ENCODE assay signal across 23 cellular contexts in genomic region chr1:60634106-60634505, GRCh38.
"Had no signal": no experiment of that assay in that cellular context is flagged by ENCODE, and none has a peak within 500 bp of the region (broad histone marks: within the 10 kb centered on the region; RNA-seq: fewer than 3 reads in every experiment).

No MANE protein-coding gene starts in this region.

- H3K4me3 Mint-ChIP-seq: immature natural killer cell, mesothelial cell of epicardium, naive B cell had no signal

- H3K36me3 Mint-ChIP-seq: immature natural killer cell, mesothelial cell of epicardium, naive B cell had no signal

- H3K4me1 Mint-ChIP-seq: immature natural killer cell, naive B cell had no signal

- DNase-seq: dermis blood vessel endothelial cell; dorsolateral prefrontal cortex; effector CD4-positive, alpha-beta T cell; effector memory CD4-positive, alpha-beta T cell; foreskin keratinocyte; heart left ventricle; hypothalamus; immature natural killer cell; islet precursor cell; kidney; kidney glomerular epithelial cell; left colon; left lung; left ventricle myocardium superior; lower lobe of right lung; mesenchymal stem cell; mucosa of descending colon; naive B cell had no signal

- H3K27ac Mint-ChIP-seq: immature natural killer cell, mesothelial cell of epicardium, naive B cell had no signal

- H3K4me3 ChIP-seq: coronary artery, dorsolateral prefrontal cortex, esophagus muscularis mucosa, gastroesophageal sphincter, heart left ventricle, hepatocyte, left lung, lower lobe of right lung, mucosa of descending colon had no signal

- ATAC-seq: foreskin keratinocyte, gastroesophageal sphincter, heart left ventricle, left colon, left lung, left ventricle myocardium superior, lower lobe of right lung, mucosa of descending colon had no signal
